Comparison of ENCODE assay signal across 16 cellular contexts in the genomic region with DNA sequence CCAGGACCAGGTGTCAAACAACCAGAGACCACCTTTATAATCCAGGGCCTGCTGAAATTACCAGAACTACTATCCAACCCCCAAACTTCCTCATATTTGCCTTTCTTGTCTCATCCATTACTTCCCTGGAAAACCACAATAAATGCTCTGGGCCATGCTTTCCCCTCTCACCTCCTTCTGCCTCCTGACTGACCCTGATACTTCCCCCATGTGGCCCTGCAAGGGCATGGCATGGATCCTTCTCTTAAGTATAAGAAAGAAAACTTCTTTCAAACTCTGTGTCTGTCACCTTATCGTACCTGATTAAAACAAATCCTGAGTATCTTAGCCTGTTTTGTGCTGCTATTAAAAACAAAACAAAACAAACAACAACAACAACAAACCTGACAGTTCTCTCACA. TPM values are rescaled to one million over a fixed set of nuclear protein-coding genes. Genes with fewer than 3 reads are reported as not detected.
DNase-seq lines count a peak whose midpoint lies in the region; ATAC-seq and TF ChIP-seq lines count a peak whose summit lies in the region.
"Had no signal": no experiment of that assay in that cellular context is flagged by ENCODE, and none has a peak within 500 bp of the region (broad histone marks: within the 10 kb centered on the region; RNA-seq: fewer than 3 reads in every experiment).

No MANE protein-coding gene starts in this region.

- H2AFZ ChIP-seq in OCI-LY1 (ENCODE audit: low read length) (no peak overlapping the region), trophoblast cell (ENCODE audit: insufficient read depth, low read length, poor library complexity) (no peak overlapping the region)

- no peaks in the 10 kb centered on the region for H4K20me1 ChIP-seq in OCI-LY1 (ENCODE audit: insufficient read depth, low read length)

- no peak for TF ChIP-seq POLR2A in suprapubic skin (IDR thresholded peaks at IDR 0.05)

- no peak overlapping the region for H4K91ac ChIP-seq in trophoblast cell (ENCODE audit: low read depth, low read length)

- H4K12ac ChIP-seq in trophoblast cell (ENCODE audit: low read depth, low read length) = no peak overlapping the region

- 97% methylated on average over 1 of the region's 1 CpG for WGBS in suprapubic skin
- WGBS in trophoblast cell (ENCODE audit: extremely low coverage, insufficient coverage, insufficient read length) = no CpG with 5 or more reads among the region's 1 CpG

- H3K4me1 Mint-ChIP-seq in natural killer cell = peaks cover 7 to 11% of the 10 kb centered on the region in 2 donors

- H3K79me2 ChIP-seq in OCI-LY1 (ENCODE audit: insufficient read depth, low read length) (no peaks in the 10 kb centered on the region), trophoblast cell (ENCODE audit: control insufficient read depth, insufficient read depth, low read length, poor library complexity) (no peaks in the 10 kb centered on the region)

- H3K9ac ChIP-seq in OCI-LY1 (ENCODE audit: low read length) (no peak overlapping the region), trophoblast cell (ENCODE audit: low read length) (no peak overlapping the region)

- H3K79me1 ChIP-seq in trophoblast cell (ENCODE audit: low read length) = no peaks in the 10 kb centered on the region

- no peak overlapping the region for H2BK12ac ChIP-seq in trophoblast cell (ENCODE audit: low read length)

- H3K4me3 Mint-ChIP-seq in natural killer cell = no peak overlapping the region
- H3K4me3 Mint-ChIP-seq: stimulated activated naive B cell treated with anti-CD40 and anti-IgM and Interleukin-4, amounts not matched to agents 10 μg/mL and 1 μg/mL and 100 μg/mL, for 72 hours had no signal

- no peak overlapping the region for H3K18ac ChIP-seq in trophoblast cell (ENCODE audit: low read length)

- H3F3A ChIP-seq in OCI-LY1 (ENCODE audit: insufficient read depth, low read length) = no peaks in the 10 kb centered on the region

- H3K27me3 ChIP-seq in cardiac muscle cell (no peaks in the 10 kb centered on the region), right atrium auricular region (no peaks in the 10 kb centered on the region), OCI-LY1 (ENCODE audit: insufficient read depth, low read length) (no peaks in the 10 kb centered on the region), suprapubic skin (no peaks in the 10 kb centered on the region), trophoblast cell (ENCODE audit: insufficient read depth, low read length) (no peaks in the 10 kb centered on the region)
- H3K27me3 ChIP-seq: ovary had no signal

- H3K9me2 ChIP-seq in OCI-LY1 (ENCODE audit: low read depth, low read length) = no peaks in the 10 kb centered on the region

- H3K27ac ChIP-seq in cardiac muscle cell (no peak overlapping the region), right atrium auricular region (no peak overlapping the region), OCI-LY1 (ENCODE audit: low read depth, low read length, poor library complexity, severe bottlenecking) (no peak overlapping the region), suprapubic skin (no peak overlapping the region), trophoblast cell (ENCODE audit: low read depth, low read length) (no peak overlapping the region)
- H3K27ac ChIP-seq: ovary had no signal

- H3K36me3 Mint-ChIP-seq in natural killer cell = no peaks in the 10 kb centered on the region

- H3K4me2 ChIP-seq in OCI-LY1 (ENCODE audit: low read length) (no peak overlapping the region), trophoblast cell (ENCODE audit: low read length) (no peak overlapping the region)

- H2AK5ac ChIP-seq in trophoblast cell (ENCODE audit: low read length) = no peak overlapping the region

- TF ChIP-seq CTCF in cardiac muscle cell (IDR thresholded peaks at IDR 0.05; ENCODE audit: low read depth, low read length) (peak; percentile 25), right atrium auricular region (IDR thresholded peaks at IDR 0.05) (no peak), OCI-LY1 (IDR thresholded peaks at IDR 0.05; ENCODE audit: low read length) (peak; percentile 20; the same call in 1 of the 2 replicates), epithelial cell of esophagus (IDR thresholded peaks at IDR 0.05; ENCODE audit: insufficient read depth, low read depth, low read length, missing control alignments) (peak; percentile 15), suprapubic skin (IDR thresholded peaks at IDR 0.05) (no peak), natural killer cell (IDR thresholded peaks at IDR 0.05) (no peak)

- H2BK5ac ChIP-seq in trophoblast cell (ENCODE audit: low read depth, low read length, poor library complexity) = no peak overlapping the region

- H3K27me3 Mint-ChIP-seq in natural killer cell (ENCODE audit: low read depth in 2 of 2) = no peaks in the 10 kb centered on the region
- H3K27me3 Mint-ChIP-seq: stimulated activated naive B cell treated with anti-CD40 and anti-IgM and Interleukin-4, amounts not matched to agents 10 μg/mL and 1 μg/mL and 100 μg/mL, for 72 hours had no signal

- H3K4ac ChIP-seq in trophoblast cell (ENCODE audit: low read depth, low read length) = no peak overlapping the region

- H3K23ac ChIP-seq in trophoblast cell (ENCODE audit: low read length) = no peak overlapping the region

- no peak overlapping the region for H3K14ac ChIP-seq in trophoblast cell (ENCODE audit: low read length)

- no peak overlapping the region for H4K8ac ChIP-seq in trophoblast cell (ENCODE audit: low read depth, low read length)

- intact Hi-C loops in natural killer cell (cut with micrococcal nuclease) = no loop called here

- peaks cover 19% of the 10 kb centered on the region for H3K4me1 ChIP-seq in cardiac muscle cell (ENCODE audit: low read depth)
- H3K4me1 ChIP-seq in right atrium auricular region = no peaks in the 10 kb centered on the region
- H3K4me1 ChIP-seq in OCI-LY1 (ENCODE audit: insufficient read depth, low read length, severe bottlenecking) = no peaks in the 10 kb centered on the region
- H3K4me1 ChIP-seq in suprapubic skin = no peaks in the 10 kb centered on the region
- no peaks in the 10 kb centered on the region for H3K4me1 ChIP-seq in trophoblast cell (ENCODE audit: control insufficient read depth in 1 of 2, insufficient read depth in 2 of 2, low read length in 2 of 2)

- H3K27ac Mint-ChIP-seq in natural killer cell = peak overlapping the region in 1 of 2 donors; percentile 10
- H3K27ac Mint-ChIP-seq: stimulated activated naive B cell treated with anti-CD40 and anti-IgM and Interleukin-4, amounts not matched to agents 10 μg/mL and 1 μg/mL and 100 μg/mL, for 72 hours had no signal

- no peaks in the 10 kb centered on the region for H3K9me3 Mint-ChIP-seq in natural killer cell
- H3K9me3 Mint-ChIP-seq: stimulated activated naive B cell treated with anti-CD40 and anti-IgM and Interleukin-4, amounts not matched to agents 10 μg/mL and 1 μg/mL and 100 μg/mL, for 72 hours had no signal

- H3K9me3 ChIP-seq in cardiac muscle cell (ENCODE audit: low read depth) (no peaks in the 10 kb centered on the region), right atrium auricular region (no peaks in the 10 kb centered on the region), OCI-LY1 (ENCODE audit: low read length) (no peaks in the 10 kb centered on the region), suprapubic skin (no peaks in the 10 kb centered on the region), trophoblast cell (ENCODE audit: insufficient read depth, low read depth, low read length) (no peaks in the 10 kb centered on the region)
- H3K9me3 ChIP-seq: mucosa of descending colon, ovary had no signal

- no peak overlapping the region for H2BK120ac ChIP-seq in trophoblast cell (ENCODE audit: insufficient read depth, low read length, poor library complexity)

- ATAC-seq in HG03135 (IDR thresholded peaks at IDR 0.05; ENCODE audit: unreplicated experiment) (no peak), natural killer cell (no peak)
- ATAC-seq: left cardiac atrium; mucosa of descending colon; stimulated activated naive B cell treated with anti-CD40 and anti-IgM and Interleukin-4, amounts not matched to agents 10 μg/mL and 1 μg/mL and 100 μg/mL, for 72 hours had no signal

- DNase-seq in cardiac muscle cell (ENCODE audit: low read depth in 1 of 2, low spot score in 1 of 2) = peak in 1 of 2 donors; percentile 3
- no peak for DNase-seq in right atrium auricular region (ENCODE audit: low spot score)
- DNase-seq in epithelial cell of esophagus (ENCODE audit: low read depth) = no peak
- DNase-seq in suprapubic skin (ENCODE audit: low spot score in 2 of 2) = no peak
- DNase-seq in trophoblast cell = no peak
- no peak for DNase-seq in natural killer cell
- DNase-seq: activated gamma-delta T cell treated with Interleukin-2 at 50 U/mL for 16 hours; hypothalamus; left cardiac atrium; mucosa of descending colon; NCI-H187; NCI-H526; ovary; stimulated activated naive B cell treated with anti-CD40 and anti-IgM and Interleukin-4, amounts not matched to agents 10 μg/mL and 1 μg/mL and 100 μg/mL, for 72 hours had no signal

- H3K4me3 ChIP-seq in cardiac muscle cell (no peak overlapping the region), right atrium auricular region (no peak overlapping the region), OCI-LY1 (ENCODE audit: low read depth, low read length, poor library complexity, severe bottlenecking) (no peak overlapping the region), epithelial cell of esophagus (ENCODE audit: low read length) (no peak overlapping the region), suprapubic skin (no peak overlapping the region), trophoblast cell (ENCODE audit: low read depth, low read length) (no peak overlapping the region)
- H3K4me3 ChIP-seq: mucosa of descending colon, ovary had no signal

- no peak for TF ChIP-seq EP300 in suprapubic skin (IDR thresholded peaks at IDR 0.05)

- H3K36me3 ChIP-seq in cardiac muscle cell = no peaks in the 10 kb centered on the region
- no peaks in the 10 kb centered on the region for H3K36me3 ChIP-seq in right atrium auricular region
- no peaks in the 10 kb centered on the region for H3K36me3 ChIP-seq in OCI-LY1 (ENCODE audit: insufficient read depth, low read length)
- H3K36me3 ChIP-seq in suprapubic skin = no peaks in the 10 kb centered on the region
- no peaks in the 10 kb centered on the region for H3K36me3 ChIP-seq in trophoblast cell (ENCODE audit: control insufficient read depth in 1 of 2, insufficient read depth in 2 of 2, low read length in 2 of 2)
- H3K36me3 ChIP-seq: ovary had no signal

RNA-seq across cellular contexts. Expression of a gene that starts 44.7 kb away (rescaled TPM):
- 1.3 TPM in 1 of 2 replicates, not detected in the other for total RNA-seq in cardiac muscle cell
- polyA plus RNA-seq in cardiac muscle cell = 1.0 TPM in 1 of 2 replicates, not detected in the other
- total RNA-seq in right atrium auricular region = 10 to 100 TPM in 1 of 2 donors, 1 to 10 TPM in 1; 6.0 to 10.9 TPM
- 10 to 100 TPM in 2 of 4 donors, 1 to 10 TPM in 2; 4.8 to 18.2 (median 10.6) TPM for total RNA-seq in suprapubic skin
- 0.31 and 0.40 TPM in 2 replicates for polyA plus RNA-seq in trophoblast cell (2013)
- 10 to 100 TPM; 59.8 to 94.4 (median 80.5) TPM for total RNA-seq in natural killer cell

Comparison
In these comparisons a context has a peak if more than half of its experiments do, and no peak if none do; other contexts are left out.
1. CTCF ChIP-seq: peak in cardiac muscle cell (single experiment), OCI-LY1 (single experiment) and epithelial cell of esophagus (single experiment); none in right atrium auricular region (0 of 2), suprapubic skin (0 of 2) and natural killer cell (single experiment).